Comparison of ENCODE assay signal across 1 cellular context in genomic region chr12:124502379-124502778, GRCh38.
TF ChIP-seq lines count a peak whose summit lies in the region.

No MANE protein-coding gene starts in this region.

TF ChIP-seq in GM23338, 12 proteins besides CTCF, POLR2A, EP300 and RAD21:
- TF ChIP-seq ZNF462 (CRISPR knock-in tag; IDR thresholded peaks at IDR 0.05) (no peak), JUNB (IDR thresholded peaks at IDR 0.05; ENCODE audit: unreplicated experiment) (no peak), EZH2 (IDR thresholded peaks at IDR 0.05; ENCODE audit: low read depth, unreplicated experiment) (no peak), ZNF114 (CRISPR knock-in tag; IDR thresholded peaks at IDR 0.05) (no peak), REST (IDR thresholded peaks at IDR 0.05; ENCODE audit: unreplicated experiment) (no peak)
TF ChIP-seq in GM23338: peak in this region for 0.
